19 cellular contexts compared by ENCODE assay signal in genomic region chr17:80196652-80197051, GRCh38. TPM values are rescaled to one million over a fixed set of nuclear protein-coding genes. Genes with fewer than 3 reads are reported as not detected.
"Had no signal": no experiment of that assay in that cellular context is flagged by ENCODE, and none has a peak within 500 bp of the region (broad histone marks: within the 10 kb centered on the region; RNA-seq: fewer than 3 reads in every experiment).

No MANE protein-coding gene starts in this region.

- H3K4me3 ChIP-seq: heart right ventricle, hepatocyte, left ventricle myocardium inferior, lung, psoas muscle, smooth muscle cell, tibial nerve, upper lobe of left lung had no signal

- DNase-seq: heart right ventricle, islet precursor cell, left ventricle myocardium inferior, occipital lobe, psoas muscle had no signal

- ATAC-seq: heart right ventricle; stimulated activated memory B cell treated with anti-CD40 and anti-IgM and Interleukin-4, amounts not matched to agents 10 μg/mL and 1 μg/mL and 100 μg/mL, for 72 hours had no signal

- H3K79me2 ChIP-seq: hepatocyte, parathyroid adenoma had no signal

- H3K27ac Mint-ChIP-seq: memory B cell; stimulated activated memory B cell treated with anti-CD40 and anti-IgM and Interleukin-4, amounts not matched to agents 10 μg/mL and 1 μg/mL and 100 μg/mL, for 72 hours; stimulated activated naive CD8-positive, alpha-beta T cell treated with anti-CD3 and anti-CD28 coated beads, Interleukin-15, amount 100 ng/mL, for 72 hours had no signal

- H3K4me1 ChIP-seq: parathyroid adenoma had no signal

- H3K36me3 ChIP-seq: heart right ventricle, left ventricle myocardium inferior, neutrophil, tibial nerve, upper lobe of left lung had no signal

- H3K9me3 Mint-ChIP-seq: memory B cell; naive thymus-derived CD8-positive, alpha-beta T cell; nephron; neural crest cell; stimulated activated memory B cell treated with anti-CD40 and anti-IgM and Interleukin-4, amounts not matched to agents 10 μg/mL and 1 μg/mL and 100 μg/mL, for 72 hours had no signal

- H3K9ac ChIP-seq: parathyroid adenoma had no signal

- H3K27me3 ChIP-seq: hepatocyte, tibial nerve, upper lobe of left lung had no signal

- H2AFZ ChIP-seq: hepatocyte, parathyroid adenoma had no signal

- H3K27ac ChIP-seq: heart right ventricle, hepatocyte, left ventricle myocardium inferior, neutrophil, parathyroid adenoma, psoas muscle, tibial nerve, upper lobe of left lung had no signal

- H3K4me2 ChIP-seq: hepatocyte, smooth muscle cell had no signal

- H3K9me3 ChIP-seq: heart right ventricle, left ventricle myocardium inferior, neutrophil, psoas muscle, tibial nerve, upper lobe of left lung had no signal

- H3K4me3 Mint-ChIP-seq: memory B cell; nephron; neural crest cell; stimulated activated memory B cell treated with anti-CD40 and anti-IgM and Interleukin-4, amounts not matched to agents 10 μg/mL and 1 μg/mL and 100 μg/mL, for 72 hours; stimulated activated naive CD8-positive, alpha-beta T cell treated with anti-CD3 and anti-CD28 coated beads, Interleukin-15, amount 100 ng/mL, for 72 hours had no signal

- H3K4me1 Mint-ChIP-seq: memory B cell had no signal

- H3K36me3 Mint-ChIP-seq: memory B cell; naive thymus-derived CD8-positive, alpha-beta T cell; stimulated activated memory B cell treated with anti-CD40 and anti-IgM and Interleukin-4, amounts not matched to agents 10 μg/mL and 1 μg/mL and 100 μg/mL, for 72 hours had no signal

RNA-seq across cellular contexts. Expression of gene CARD14, which starts 26.8 kb away (rescaled TPM):
- total RNA-seq: kidney epithelial cell; naive thymus-derived CD8-positive, alpha-beta T cell had no signal
- polyA plus RNA-seq: naive thymus-derived CD8-positive, alpha-beta T cell had no signal
